18 cellular contexts compared by ENCODE assay signal in the genomic region with DNA sequence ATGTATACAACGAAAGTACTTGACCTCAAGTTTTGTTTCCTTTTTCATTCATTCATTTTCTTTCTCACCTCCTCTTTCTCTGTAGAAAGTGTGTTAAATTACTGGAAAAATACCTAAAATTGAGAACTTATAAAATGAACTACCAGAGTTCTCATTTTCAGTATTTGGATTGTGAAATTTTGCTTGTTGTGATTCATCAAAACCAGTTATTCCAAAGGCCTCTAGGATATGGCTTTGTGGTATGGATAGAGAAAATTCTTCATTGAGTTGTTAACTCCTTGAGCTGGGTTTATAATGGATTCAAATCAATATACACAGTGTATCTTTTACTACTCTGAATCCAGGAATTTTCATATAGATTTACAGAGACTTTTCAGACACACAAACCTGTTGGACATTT.
DNase-seq lines count a peak whose midpoint lies in the region; ATAC-seq and TF ChIP-seq lines count a peak whose summit lies in the region.
"Had no signal": no experiment of that assay in that cellular context is flagged by ENCODE, and none has a peak within 500 bp of the region (broad histone marks: within the 10 kb centered on the region; RNA-seq: fewer than 3 reads in every experiment).

No MANE protein-coding gene starts in this region.

- TF ChIP-seq CTCF in natural killer cell (IDR thresholded peaks at IDR 0.05) (no peak), fibroblast of pulmonary artery (IDR thresholded peaks at IDR 0.05; ENCODE audit: low read length, missing control alignments) (no peak), GM13976 (IDR thresholded peaks at IDR 0.05; ENCODE audit: borderline replicate concordance, control extremely low read depth, extremely low read depth, insufficient read depth, missing control alignments) (no peak)

- no peak overlapping the region for H3K4me3 ChIP-seq in adipocyte (ENCODE audit: low read length)
- no peak overlapping the region for H3K4me3 ChIP-seq in fibroblast of pulmonary artery (replicated peaks; ENCODE audit: low read depth, low read length)
- H3K4me3 ChIP-seq in HAP-1 = no peak overlapping the region

- intact Hi-C loops in natural killer cell (cut with micrococcal nuclease) = no loop called here

- H3K9me3 ChIP-seq in adipocyte (ENCODE audit: control insufficient read depth, low read length) (no peaks in the 10 kb centered on the region), HAP-1 (no peaks in the 10 kb centered on the region)
- H3K9me3 ChIP-seq: Caco-2 had no signal

- peaks cover 28 to 31% of the 10 kb centered on the region in 2 donors for H3K4me1 Mint-ChIP-seq in natural killer cell treated with Interleukin-12 subunit alpha and Interleukin-12 subunit beta and Interleukin-15 and Interleukin-18, amount 100 ng/mL, for 72 hours (ENCODE audit: low read depth in 2 of 2)
- peaks cover 31 to 47% of the 10 kb centered on the region in 2 donors for H3K4me1 Mint-ChIP-seq in natural killer cell

- no peak for ATAC-seq in natural killer cell treated with Interleukin-12 subunit alpha and Interleukin-12 subunit beta and Interleukin-15 and Interleukin-18, amount 100 ng/mL, for 72 hours
- no peak for ATAC-seq in natural killer cell
- ATAC-seq: HCT116, HepG2, Right ventricle myocardium inferior had no signal

- H3K9me3 Mint-ChIP-seq in natural killer cell treated with Interleukin-12 subunit alpha and Interleukin-12 subunit beta and Interleukin-15 and Interleukin-18, amount 100 ng/mL, for 72 hours = no peaks in the 10 kb centered on the region
- no peaks in the 10 kb centered on the region for H3K9me3 Mint-ChIP-seq in natural killer cell
- H3K9me3 Mint-ChIP-seq: CD14-positive monocyte had no signal

- no peak overlapping the region for H3K27ac Mint-ChIP-seq in natural killer cell treated with Interleukin-12 subunit alpha and Interleukin-12 subunit beta and Interleukin-15 and Interleukin-18, amount 100 ng/mL, for 72 hours
- peak overlapping the region in 1 of 2 donors; percentile 19 for H3K27ac Mint-ChIP-seq in natural killer cell

- H3K36me3 ChIP-seq in adipocyte (ENCODE audit: control insufficient read depth, insufficient read depth, low read length, severe bottlenecking) = peaks cover 38% of the 10 kb centered on the region
- no peaks in the 10 kb centered on the region for H3K36me3 ChIP-seq in HAP-1 (replicated peaks)

- H3K27me3 Mint-ChIP-seq in natural killer cell treated with Interleukin-12 subunit alpha and Interleukin-12 subunit beta and Interleukin-15 and Interleukin-18, amount 100 ng/mL, for 72 hours = no peaks in the 10 kb centered on the region
- H3K27me3 Mint-ChIP-seq in natural killer cell (ENCODE audit: low read depth in 2 of 2) = no peaks in the 10 kb centered on the region

- DNase-seq in natural killer cell treated with Interleukin-12 subunit alpha and Interleukin-12 subunit beta and Interleukin-15 and Interleukin-18, amount 100 ng/mL, for 72 hours (ENCODE audit: low spot score) = no peak
- DNase-seq in natural killer cell (no peak), adipocyte (ENCODE audit: low read depth) (peak; percentile 58), fibroblast of pulmonary artery (ENCODE audit: low read depth) (peak; percentile 7), GM13976 (ENCODE audit: low spot score) (no peak), HAP-1 (ENCODE audit: low spot score in 2 of 2) (no peak), RPMI8226 (no peak), hepatic stellate cell (ENCODE audit: low spot score) (no peak)
- DNase-seq: Caco-2, NCI-H1417 treated with DMSO at 0.1 percent for 48 hours, NCI-H2081, NCI-H2227 treated with DMSO at 0.1 percent for 48 hours, NCI-H524 treated with DMSO at 0.1 percent for 48 hours, OCI-M1 had no signal

- H3K36me3 Mint-ChIP-seq in natural killer cell treated with Interleukin-12 subunit alpha and Interleukin-12 subunit beta and Interleukin-15 and Interleukin-18, amount 100 ng/mL, for 72 hours = peaks cover 15% of the 10 kb centered on the region
- H3K36me3 Mint-ChIP-seq in natural killer cell = peaks cover 26% of the 10 kb centered on the region

- no peak overlapping the region for H3K9ac ChIP-seq in adipocyte (ENCODE audit: low read length)

- H3K27me3 ChIP-seq in adipocyte (replicated peaks; ENCODE audit: control insufficient read depth, insufficient read depth, low read length) = no peaks in the 10 kb centered on the region
- no peaks in the 10 kb centered on the region for H3K27me3 ChIP-seq in HAP-1 (ENCODE audit: low read depth)

- in situ Hi-C loops in GM13976 (cut with MboI; ENCODE audit: low sequenced_read_pairs, unreplicated experiment) = no loop called here
- in situ Hi-C loops in HAP-1 (cut with MboI; ENCODE audit: low sequenced_read_pairs) = no loop called here

- H3K4me1 ChIP-seq in adipocyte (ENCODE audit: control insufficient read depth, insufficient read depth, low read length) (peaks cover 6% of the 10 kb centered on the region), HAP-1 (no peaks in the 10 kb centered on the region)
- H3K4me1 ChIP-seq: Caco-2 had no signal

- H3K4me3 Mint-ChIP-seq in natural killer cell treated with Interleukin-12 subunit alpha and Interleukin-12 subunit beta and Interleukin-15 and Interleukin-18, amount 100 ng/mL, for 72 hours = peak overlapping the region; percentile 4
- no peak overlapping the region for H3K4me3 Mint-ChIP-seq in natural killer cell
- H3K4me3 Mint-ChIP-seq: CD14-positive monocyte had no signal

Comparison
In these comparisons a context has a peak if more than half of its experiments do, and no peak if none do; other contexts are left out.
1. DNase-seq: peak in adipocyte (single experiment) and fibroblast of pulmonary artery (single experiment); none in natural killer cell treated with Interleukin-12 subunit alpha and Interleukin-12 subunit beta and Interleukin-15 and Interleukin-18, amount 100 ng/mL, for 72 hours (single experiment), natural killer cell (single experiment), GM13976 (single experiment), HAP-1 (0 of 2), RPMI8226 (single experiment) and hepatic stellate cell (single experiment).